22 cellular contexts compared by ENCODE assay signal in genomic region chr11:101510608-101511007, GRCh38.
"Had no signal": no experiment of that assay in that cellular context is flagged by ENCODE, and none has a peak within 500 bp of the region (broad histone marks: within the 10 kb centered on the region; RNA-seq: fewer than 3 reads in every experiment).

No MANE protein-coding gene starts in this region.

- H3K4me1 ChIP-seq: psoas muscle, right lobe of liver, stomach had no signal

- DNase-seq: effector memory CD8-positive, alpha-beta T cell; foreskin fibroblast; kidney; left cardiac atrium; mesendoderm; naive thymus-derived CD4-positive, alpha-beta T cell; psoas muscle; retina; right lobe of liver; stimulated activated CD4-positive, alpha-beta T cell treated with anti-CD3 and anti-CD28 coated beads, Interleukin-2, amount 100 ng/mL, for 24 hours; stimulated activated CD4-positive, alpha-beta T cell treated with anti-CD3 and anti-CD28 coated beads, Interleukin-4, amount 100 ng/mL, for 4 hours; stimulated activated naive B cell treated with anti-CD40 and anti-IgM and Interleukin-4, amounts not matched to agents 10 μg/mL and 1 μg/mL and 100 μg/mL, for 72 hours; stomach; substantia nigra; trophoblast cell had no signal

- H3K27ac ChIP-seq: epithelial cell of prostate, esophagus muscularis mucosa, neutrophil, psoas muscle, right lobe of liver, stomach, thoracic aorta had no signal

- ATAC-seq: effector memory CD8-positive, alpha-beta T cell; left cardiac atrium; naive thymus-derived CD4-positive, alpha-beta T cell; psoas muscle; right lobe of liver; stimulated activated naive B cell treated with anti-CD40 and anti-IgM and Interleukin-4, amounts not matched to agents 10 μg/mL and 1 μg/mL and 100 μg/mL, for 72 hours had no signal

- H3K36me3 Mint-ChIP-seq: naive thymus-derived CD4-positive, alpha-beta T cell; stimulated activated naive B cell treated with anti-CD40 and anti-IgM and Interleukin-4, amounts not matched to agents 10 μg/mL and 1 μg/mL and 100 μg/mL, for 72 hours had no signal

- H3K4me3 ChIP-seq: esophagus muscularis mucosa, psoas muscle, right lobe of liver, stomach, thoracic aorta had no signal

- H3K4me3 Mint-ChIP-seq: dendritic cell treated with granulocyte-macrophage colony-stimulating factor and Interleukin-4, amounts not matched to agents 40 ng/mL and 50 ng/mL, for 4 days; effector memory CD8-positive, alpha-beta T cell; naive thymus-derived CD4-positive, alpha-beta T cell; stimulated activated naive B cell treated with anti-CD40 and anti-IgM and Interleukin-4, amounts not matched to agents 10 μg/mL and 1 μg/mL and 100 μg/mL, for 72 hours had no signal

- FAIRE-seq: colon, kidney, urothelium cell line had no signal

- H3K27ac Mint-ChIP-seq: dendritic cell treated with granulocyte-macrophage colony-stimulating factor and Interleukin-4, amounts not matched to agents 40 ng/mL and 50 ng/mL, for 4 days; effector memory CD8-positive, alpha-beta T cell; naive thymus-derived CD4-positive, alpha-beta T cell; stimulated activated naive B cell treated with anti-CD40 and anti-IgM and Interleukin-4, amounts not matched to agents 10 μg/mL and 1 μg/mL and 100 μg/mL, for 72 hours had no signal

- H3K27me3 Mint-ChIP-seq: dendritic cell treated with granulocyte-macrophage colony-stimulating factor and Interleukin-4, amounts not matched to agents 40 ng/mL and 50 ng/mL, for 4 days; effector memory CD8-positive, alpha-beta T cell had no signal

- H3K36me3 ChIP-seq: esophagus muscularis mucosa, neutrophil, right lobe of liver, stomach, thoracic aorta had no signal

- H3K27me3 ChIP-seq: esophagus muscularis mucosa, neutrophil, stomach had no signal

- H3K9me3 ChIP-seq: esophagus muscularis mucosa, neutrophil, psoas muscle, right lobe of liver, stomach, thoracic aorta had no signal

- H3K9me3 Mint-ChIP-seq: dendritic cell treated with granulocyte-macrophage colony-stimulating factor and Interleukin-4, amounts not matched to agents 40 ng/mL and 50 ng/mL, for 4 days had no signal

- H3K4me1 Mint-ChIP-seq: naive thymus-derived CD4-positive, alpha-beta T cell had no signal
